15 cellular contexts compared by ENCODE assay signal in genomic region chr17:81908793-81909192, GRCh38. TPM values are rescaled to one million over a fixed set of nuclear protein-coding genes. Genes with fewer than 3 reads are reported as not detected.
DNase-seq lines count a peak whose midpoint lies in the region; ATAC-seq and TF ChIP-seq lines count a peak whose summit lies in the region.
"Had no signal": no experiment of that assay in that cellular context is flagged by ENCODE, and none has a peak within 500 bp of the region (broad histone marks: within the 10 kb centered on the region; RNA-seq: fewer than 3 reads in every experiment).

No MANE protein-coding gene starts in this region.

- H2BK20ac ChIP-seq in IMR-90 (ENCODE audit: low read depth, low read length), result no peak overlapping the region

- no peak overlapping the region for H2BK5ac ChIP-seq in IMR-90 (ENCODE audit: low read depth, low read length, poor library complexity, severe bottlenecking)

- no peak overlapping the region for H3K4ac ChIP-seq in IMR-90 (ENCODE audit: low read depth, low read length)

- WGBS in IMR-90 (ENCODE audit: extremely low coverage in 2 of 2, insufficient read length in 1 of 2), 2 experiments, result 100% methylated on average over 2 of the region's 11 CpGs; no CpG with 5 or more reads in 1 of the 2 experiments

- H3K9ac ChIP-seq in BLaER1, result peak overlapping the region; percentile 19; the same call in 1 of the 2 replicates
- H3K9ac ChIP-seq in IMR-90 (ENCODE audit: low read depth, low read length), result no peak overlapping the region

- CTCF ChIA-PET in IMR-90 (lab: Yijun Ruan, JAX), result no interaction called here

- no peak for DNase-seq in T-helper 1 cell
- DNase-seq in IMR-90, result no peak
- DNase-seq in activated T-helper 1 cell treated with anti-CD3 and anti-CD28 coated beads, Interleukin-12 subunit alpha, Interleukin-12 subunit beta, Interleukin-2, Interleukin-4 antibody, amounts not matched to agents 30 ng/mL and 10 ng/mL and 1 ng/mL, durations not matched to agents 14 hours and 24 hours and 36 hours (ENCODE audit: low spot score), result no peak
- DNase-seq in NCI-H510A treated with DMSO at 0.1 percent for 48 hours (lab: John Stamatoyannopoulos, UW), result no peak
- DNase-seq in uterus, result no peak
- DNase-seq: AML-193; CD8-positive, alpha-beta T cell; DMS 273 treated with DMSO at 0.1 percent for 48 hours; GDM1; HCEC 1CT had no signal

- no peaks in the 10 kb centered on the region for H3K9me3 Mint-ChIP-seq in T-helper 1 cell treated with Interleukin-12 subunit alpha and Interleukin-12 subunit beta and Interleukin-4 antibody, amounts not matched to agents 30 μg/mL and 1 μg/mL, for 36 hours
- H3K9me3 Mint-ChIP-seq in activated T-helper 1 cell treated with anti-CD3 and anti-CD28 coated beads, Interleukin-12 subunit alpha, Interleukin-12 subunit beta, Interleukin-2, Interleukin-4 antibody, amounts not matched to agents 30 ng/mL and 10 ng/mL and 1 ng/mL, durations not matched to agents 14 hours and 24 hours and 36 hours, result no peaks in the 10 kb centered on the region
- H3K9me3 Mint-ChIP-seq: CD14-positive monocyte; CD8-positive, alpha-beta T cell; GM23338 had no signal

- no peak overlapping the region for H2BK15ac ChIP-seq in IMR-90 (ENCODE audit: low read depth, low read length)

- peak overlapping the region; percentile 35 for H2AK9ac ChIP-seq in IMR-90 (replicated peaks; ENCODE audit: low read depth, low read length, poor library complexity)

- H3K4me3 ChIP-seq in BLaER1 (no peak overlapping the region), IMR-90 (ENCODE audit: insufficient read depth, low read depth, low read length) (no peak overlapping the region), uterus (no peak overlapping the region)
- H3K4me3 ChIP-seq: A549, GM23338 had no signal

- H3K36me3 ChIP-seq in BLaER1 (peaks cover 78% of the 10 kb centered on the region), IMR-90 (ENCODE audit: control insufficient read depth, insufficient read depth, low read length) (peaks cover 30% of the 10 kb centered on the region), uterus (no peaks in the 10 kb centered on the region)

- H4K20me1 ChIP-seq in BLaER1 (peaks cover 77% of the 10 kb centered on the region), IMR-90 (ENCODE audit: insufficient read depth, low read length) (peaks cover 14% of the 10 kb centered on the region)

- POLR2A ChIA-PET in IMR-90 (lab: Charles Lee; ENCODE audit: unreplicated experiment), result no interaction called here

- no peak overlapping the region for H4K91ac ChIP-seq in IMR-90 (ENCODE audit: insufficient read depth, low read depth, low read length)

- peak overlapping the region; percentile 44 for H3K4me3 Mint-ChIP-seq in T-helper 1 cell treated with Interleukin-12 subunit alpha and Interleukin-12 subunit beta and Interleukin-4 antibody, amounts not matched to agents 30 μg/mL and 1 μg/mL, for 36 hours
- peak overlapping the region; percentile 88 for H3K4me3 Mint-ChIP-seq in activated T-helper 1 cell treated with anti-CD3 and anti-CD28 coated beads, Interleukin-12 subunit alpha, Interleukin-12 subunit beta, Interleukin-2, Interleukin-4 antibody, amounts not matched to agents 30 ng/mL and 10 ng/mL and 1 ng/mL, durations not matched to agents 14 hours and 24 hours and 36 hours
- H3K4me3 Mint-ChIP-seq: CD14-positive monocyte, GM23338 had no signal

- H3K27ac ChIP-seq in BLaER1 (no peak overlapping the region), IMR-90 (ENCODE audit: insufficient read depth, low read length) (no peak overlapping the region), uterus (no peak overlapping the region)
- H3K27ac ChIP-seq: A549 had no signal

- no peak overlapping the region for H3K4me2 ChIP-seq in BLaER1
- H3K4me2 ChIP-seq in IMR-90 (ENCODE audit: low read depth, low read length), result no peak overlapping the region
- H3K4me2 ChIP-seq: A549, GM23338 had no signal

- peaks cover 0 to 18% of the 10 kb centered on the region in 2 experiments; a peak in 2 of 4 replicates for H3K79me1 ChIP-seq in IMR-90 (ENCODE audit: low read depth in 1 of 2, low read length in 2 of 2)

- TF ChIP-seq CTCF in IMR-90 (conservative IDR thresholded peaks at IDR 0.05; ENCODE audit: low read depth, low read length) (no peak), uterus (IDR thresholded peaks at IDR 0.05) (no peak)

- H4K8ac ChIP-seq in IMR-90 (ENCODE audit: low read depth in 2 of 2, low read length in 2 of 2), result no peak overlapping the region

- no peak overlapping the region for H2AFZ ChIP-seq in IMR-90 (replicated peaks; ENCODE audit: low read length, poor library complexity)
- H2AFZ ChIP-seq: GM23338 had no signal

- intact Hi-C loops in IMR-90 (cut with micrococcal nuclease), result no loop called here
- intact Hi-C loops in activated T-helper 1 cell treated with anti-CD3 and anti-CD28 coated beads, Interleukin-12 subunit alpha, Interleukin-12 subunit beta, Interleukin-2, Interleukin-4 antibody, amounts not matched to agents 30 ng/mL and 10 ng/mL and 1 ng/mL, durations not matched to agents 14 hours and 24 hours and 36 hours (cut with micrococcal nuclease), result no loop called here
- intact Hi-C loops in uterus (cut with DNase I; ENCODE audit: low total_unique reads), result no loop called here

- peaks cover 12% of the 10 kb centered on the region for H3K4me1 Mint-ChIP-seq in T-helper 1 cell treated with Interleukin-12 subunit alpha and Interleukin-12 subunit beta and Interleukin-4 antibody, amounts not matched to agents 30 μg/mL and 1 μg/mL, for 36 hours (ENCODE audit: low read depth)
- H3K4me1 Mint-ChIP-seq in activated T-helper 1 cell treated with anti-CD3 and anti-CD28 coated beads, Interleukin-12 subunit alpha, Interleukin-12 subunit beta, Interleukin-2, Interleukin-4 antibody, amounts not matched to agents 30 ng/mL and 10 ng/mL and 1 ng/mL, durations not matched to agents 14 hours and 24 hours and 36 hours (ENCODE audit: low read depth), result peaks cover 19% of the 10 kb centered on the region

- H4K5ac ChIP-seq in IMR-90 (ENCODE audit: low read depth, low read length), result no peak overlapping the region

- H3K4me1 ChIP-seq in BLaER1 (peaks cover 54% of the 10 kb centered on the region), IMR-90 (ENCODE audit: control insufficient read depth, insufficient read depth, low read length) (peaks cover 5% of the 10 kb centered on the region), uterus (peaks cover 0 to 4% of the 10 kb centered on the region in 2 donors)

- H2AK5ac ChIP-seq in IMR-90 (ENCODE audit: low read depth, low read length), result no peak overlapping the region

- H3K9me3 ChIP-seq in BLaER1 (no peaks in the 10 kb centered on the region), IMR-90 (ENCODE audit: control insufficient read depth, insufficient read depth, low read length) (no peaks in the 10 kb centered on the region), uterus (no peaks in the 10 kb centered on the region)
- H3K9me3 ChIP-seq: A549 had no signal

- H3K23ac ChIP-seq in IMR-90 (ENCODE audit: low read depth, low read length), result no peak overlapping the region

- TF ChIP-seq POLR2A in IMR-90 (IDR thresholded peaks at IDR 0.05; ENCODE audit: low read depth, low read length) (no peak), uterus (IDR thresholded peaks at IDR 0.05) (no peak)

- H3K36me3 Mint-ChIP-seq in T-helper 1 cell treated with Interleukin-12 subunit alpha and Interleukin-12 subunit beta and Interleukin-4 antibody, amounts not matched to agents 30 μg/mL and 1 μg/mL, for 36 hours (ENCODE audit: low read depth), result peaks cover 10% of the 10 kb centered on the region
- H3K36me3 Mint-ChIP-seq in activated T-helper 1 cell treated with anti-CD3 and anti-CD28 coated beads, Interleukin-12 subunit alpha, Interleukin-12 subunit beta, Interleukin-2, Interleukin-4 antibody, amounts not matched to agents 30 ng/mL and 10 ng/mL and 1 ng/mL, durations not matched to agents 14 hours and 24 hours and 36 hours (ENCODE audit: low read depth), result peaks cover 14% of the 10 kb centered on the region

- no peak overlapping the region for H3K56ac ChIP-seq in IMR-90 (ENCODE audit: extremely low read depth, insufficient read depth, low read length)

- H3K9me1 ChIP-seq in IMR-90 (ENCODE audit: insufficient read depth, low read length), result 0 out of 2 replicates have a peak, but pooled peaks cover 4% of the 10 kb centered on the region

- no peak for TF ChIP-seq RAD21 in IMR-90 (IDR thresholded peaks at IDR 0.05; ENCODE audit: low read length)

- ATAC-seq in IMR-90 (ENCODE audit: low read depth), result no peak
- ATAC-seq: A549; CD8-positive, alpha-beta T cell; GM23338 had no signal

- no TSS peak for BruUV-seq in IMR-90 (replicated peaks; lab: Mats Ljungman, UMichigan)

- dilution Hi-C loops in IMR-90 (cut with HindIII; ENCODE audit: low sequenced_read_pairs, unreplicated experiment), result no loop called here

- H3K14ac ChIP-seq in IMR-90 (replicated peaks; ENCODE audit: low read depth, low read length), result no peak overlapping the region

- no peak overlapping the region for H3K27ac Mint-ChIP-seq in T-helper 1 cell treated with Interleukin-12 subunit alpha and Interleukin-12 subunit beta and Interleukin-4 antibody, amounts not matched to agents 30 μg/mL and 1 μg/mL, for 36 hours
- no peak overlapping the region for H3K27ac Mint-ChIP-seq in activated T-helper 1 cell treated with anti-CD3 and anti-CD28 coated beads, Interleukin-12 subunit alpha, Interleukin-12 subunit beta, Interleukin-2, Interleukin-4 antibody, amounts not matched to agents 30 ng/mL and 10 ng/mL and 1 ng/mL, durations not matched to agents 14 hours and 24 hours and 36 hours
- H3K27ac Mint-ChIP-seq: CD8-positive, alpha-beta T cell; GM23338 had no signal

- H2BK120ac ChIP-seq in IMR-90 (ENCODE audit: low read depth, low read length), result no peak overlapping the region

- in situ Hi-C loops in IMR-90 (cut with MboI; ENCODE audit: low sequenced_read_pairs), result no loop called here

- no peak overlapping the region for H3K18ac ChIP-seq in IMR-90 (ENCODE audit: low read depth, low read length)

- peaks cover 7% of the 10 kb centered on the region for H3K27me3 ChIP-seq in BLaER1
- H3K27me3 ChIP-seq in IMR-90 (ENCODE audit: control insufficient read depth, insufficient read depth, low read length), result no peaks in the 10 kb centered on the region
- no peaks in the 10 kb centered on the region for H3K27me3 ChIP-seq in uterus

- no peaks in the 10 kb centered on the region for H3K27me3 Mint-ChIP-seq in T-helper 1 cell treated with Interleukin-12 subunit alpha and Interleukin-12 subunit beta and Interleukin-4 antibody, amounts not matched to agents 30 μg/mL and 1 μg/mL, for 36 hours (ENCODE audit: low read depth)
- H3K27me3 Mint-ChIP-seq in activated T-helper 1 cell treated with anti-CD3 and anti-CD28 coated beads, Interleukin-12 subunit alpha, Interleukin-12 subunit beta, Interleukin-2, Interleukin-4 antibody, amounts not matched to agents 30 ng/mL and 10 ng/mL and 1 ng/mL, durations not matched to agents 14 hours and 24 hours and 36 hours (ENCODE audit: insufficient read depth), result no peaks in the 10 kb centered on the region

RNA-seq across cellular contexts. Expression of gene PCYT2, which starts 2.4 kb away (rescaled TPM):
- total RNA-seq in IMR-90 (2012; rRNA removed), result 31.9 and 37.3 TPM in 2 replicates
- 38.5 and 43.0 TPM in 2 replicates for polyA plus RNA-seq in IMR-90 (2012; rRNA removed)
- polyA plus RNA-seq in IMR-90 (2012; cell fraction: cytosol; rRNA removed), result 21.7 and 31.1 TPM in 2 replicates
- 47.8 and 104 TPM in 2 replicates for polyA plus RNA-seq in IMR-90 (2012; cell fraction: nucleus; rRNA removed; ENCODE audit: low replicate concordance)
- total RNA-seq in activated T-helper 1 cell treated with anti-CD3 and anti-CD28 coated beads, Interleukin-12 subunit alpha, Interleukin-12 subunit beta, Interleukin-2, Interleukin-4 antibody, amounts not matched to agents 30 ng/mL and 10 ng/mL and 1 ng/mL, durations not matched to agents 14 hours and 24 hours and 36 hours, result 49.5 and 54.5 TPM in 2 replicates
- total RNA-seq in uterus, result 10 to 100 TPM in 3 of 4 donors, 1 to 10 TPM in 1; 4.1 to 27.7 (median 18.8) TPM

RNA-seq across cellular contexts. Expression of gene NPB, which starts 6.8 kb away (rescaled TPM):
- under 0.01 TPM in 1 of 2 replicates, not detected in the other for total RNA-seq in IMR-90 (2012; rRNA removed)
- 0.51 and 1.2 TPM in 2 replicates for polyA plus RNA-seq in IMR-90 (2012; rRNA removed)
- polyA plus RNA-seq in IMR-90 (2012; cell fraction: cytosol; rRNA removed), result 6.3 and 8.4 TPM in 2 replicates
- 0.63 and 1.9 TPM in 2 replicates for polyA plus RNA-seq in IMR-90 (2012; cell fraction: nucleus; rRNA removed; ENCODE audit: low replicate concordance)
- 0.24 and 0.31 TPM in 2 replicates for total RNA-seq in activated T-helper 1 cell treated with anti-CD3 and anti-CD28 coated beads, Interleukin-12 subunit alpha, Interleukin-12 subunit beta, Interleukin-2, Interleukin-4 antibody, amounts not matched to agents 30 ng/mL and 10 ng/mL and 1 ng/mL, durations not matched to agents 14 hours and 24 hours and 36 hours
- total RNA-seq in uterus, result 1 to 10 TPM in 2 of 4 donors, not detected in 2; 2.0 to 2.1 TPM

RNA-seq across cellular contexts. Expression of gene SIRT7, which starts 9.2 kb away (rescaled TPM):
- total RNA-seq in IMR-90 (2012; rRNA removed) (13.9 and 14.5 TPM in 2 replicates), uterus (10 to 100 TPM in 3 of 4 donors, under 1 TPM in 1; 0.77 to 87.1 (median 14.6) TPM)
- polyA plus RNA-seq in IMR-90 (2012; rRNA removed), result 19.8 and 20.5 TPM in 2 replicates
- polyA plus RNA-seq in IMR-90 (2012; cell fraction: cytosol; rRNA removed), result 8.3 and 10.9 TPM in 2 replicates
- polyA plus RNA-seq in IMR-90 (2012; cell fraction: nucleus; rRNA removed; ENCODE audit: low replicate concordance), result 74.8 and 246 TPM in 2 replicates
- total RNA-seq in activated T-helper 1 cell treated with anti-CD3 and anti-CD28 coated beads, Interleukin-12 subunit alpha, Interleukin-12 subunit beta, Interleukin-2, Interleukin-4 antibody, amounts not matched to agents 30 ng/mL and 10 ng/mL and 1 ng/mL, durations not matched to agents 14 hours and 24 hours and 36 hours, result 53.2 and 57.5 TPM in 2 replicates

RNA-seq across cellular contexts. Expression of gene ANAPC11, which starts 17.3 kb away (rescaled TPM):
- 183 and 242 TPM in 2 replicates for total RNA-seq in IMR-90 (2012; rRNA removed)
- 387 and 508 TPM in 2 replicates for polyA plus RNA-seq in IMR-90 (2012; rRNA removed)
- 1,074 and 1,088 TPM in 2 replicates for polyA plus RNA-seq in IMR-90 (2012; cell fraction: cytosol; rRNA removed)
- 252 and 310 TPM in 2 replicates for polyA plus RNA-seq in IMR-90 (2012; cell fraction: nucleus; rRNA removed; ENCODE audit: low replicate concordance)
- total RNA-seq in activated T-helper 1 cell treated with anti-CD3 and anti-CD28 coated beads, Interleukin-12 subunit alpha, Interleukin-12 subunit beta, Interleukin-2, Interleukin-4 antibody, amounts not matched to agents 30 ng/mL and 10 ng/mL and 1 ng/mL, durations not matched to agents 14 hours and 24 hours and 36 hours, result 123 and 124 TPM in 2 replicates
- 10 to 100 TPM; 45.9 to 72.6 (median 61.5) TPM for total RNA-seq in uterus

RNA-seq across cellular contexts. Expression of gene ALYREF, which starts 17.4 kb away (rescaled TPM):
- 144 and 159 TPM in 2 replicates for total RNA-seq in IMR-90 (2012; rRNA removed)
- polyA plus RNA-seq in IMR-90 (2012; rRNA removed), result 88.6 and 112 TPM in 2 replicates
- polyA plus RNA-seq in IMR-90 (2012; cell fraction: cytosol; rRNA removed), result 102 and 133 TPM in 2 replicates
- polyA plus RNA-seq in IMR-90 (2012; cell fraction: nucleus; rRNA removed; ENCODE audit: low replicate concordance), result 62.2 and 73.2 TPM in 2 replicates
- total RNA-seq in activated T-helper 1 cell treated with anti-CD3 and anti-CD28 coated beads, Interleukin-12 subunit alpha, Interleukin-12 subunit beta, Interleukin-2, Interleukin-4 antibody, amounts not matched to agents 30 ng/mL and 10 ng/mL and 1 ng/mL, durations not matched to agents 14 hours and 24 hours and 36 hours, result 241 and 249 TPM in 2 replicates
- total RNA-seq in uterus, result 10 to 100 TPM in 3 of 4 donors, 1 to 10 TPM in 1; 3.2 to 82.1 (median 34.5) TPM
